ENCODE assay signal across 18 cellular contexts in the genomic region with DNA sequence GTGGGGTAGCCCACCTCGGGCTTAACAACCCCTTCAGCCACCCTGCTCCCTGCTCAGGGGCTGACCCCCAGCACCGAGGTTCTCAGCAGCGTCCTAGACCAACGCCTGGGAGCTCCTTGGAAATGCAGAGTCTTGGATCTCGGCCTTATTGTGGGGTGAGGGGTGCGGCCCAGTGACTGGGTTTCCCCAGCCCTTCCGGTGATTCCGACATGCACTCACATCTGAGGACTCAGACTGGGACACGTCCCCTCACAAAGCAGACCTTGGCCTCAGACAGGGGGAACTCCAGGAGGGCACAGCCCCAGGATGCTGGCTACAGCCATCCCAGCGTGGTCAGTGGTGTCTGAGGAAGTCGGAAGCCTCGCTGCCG.
DNase-seq lines count a peak whose midpoint lies in the region; ATAC-seq and TF ChIP-seq lines count a peak whose summit lies in the region.
"Had no signal": no experiment of that assay in that cellular context is flagged by ENCODE, and none has a peak within 500 bp of the region (broad histone marks: within the 10 kb centered on the region; RNA-seq: fewer than 3 reads in every experiment).

No MANE protein-coding gene starts in this region.

- intact Hi-C loops in colonic mucosa (cut with DNase I) = no loop called here

- H3K36me3 ChIP-seq in HUES6 (ENCODE audit: control insufficient read depth, insufficient read depth, low read length) (peaks cover 41% of the 10 kb centered on the region), colonic mucosa (no peaks in the 10 kb centered on the region), hepatocyte (replicated peaks; ENCODE audit: insufficient read depth, low read depth) (no peaks in the 10 kb centered on the region), subcutaneous abdominal adipose tissue (ENCODE audit: control insufficient read depth in 5 of 5, insufficient read depth in 5 of 5, low read length in 5 of 5) (peaks cover 0 to 80% (median 44%) of the 10 kb centered on the region in 5 donors)

- H3K27ac ChIP-seq in HUES6 (ENCODE audit: low read depth, low read length) (0 out of 2 replicates have a peak overlapping the region, but pooled peaks have one; percentile 9), colonic mucosa (peak overlapping the region; percentile 41), hepatocyte (peak overlapping the region; percentile 89), subcutaneous abdominal adipose tissue (ENCODE audit: low read depth, low read length) (peak overlapping the region; percentile 65)
- H3K27ac ChIP-seq: upper lobe of right lung had no signal

- no peak overlapping the region for H3K4me3 ChIP-seq in HUES6 (ENCODE audit: low read depth, low read length)
- H3K4me3 ChIP-seq in colonic mucosa = no peak overlapping the region
- no peak overlapping the region for H3K4me3 ChIP-seq in hepatocyte
- H3K4me3 ChIP-seq in subcutaneous abdominal adipose tissue (ENCODE audit: low read depth in 1 of 5, low read length in 5 of 5) = no peak overlapping the region
- H3K4me3 ChIP-seq: upper lobe of right lung had no signal

- H3K4me1 ChIP-seq in HUES6 (ENCODE audit: control insufficient read depth, insufficient read depth, low read length) (peaks cover 18% of the 10 kb centered on the region), colonic mucosa (no peaks in the 10 kb centered on the region), hepatocyte (ENCODE audit: insufficient read depth) (peaks cover 26% of the 10 kb centered on the region), subcutaneous abdominal adipose tissue (ENCODE audit: control insufficient read depth in 5 of 5, insufficient read depth in 5 of 5, low read length in 5 of 5) (peaks cover 0 to 36% (median 32%) of the 10 kb centered on the region in 5 donors)

- no peak for ATAC-seq in GM21529 (IDR thresholded peaks at IDR 0.05; ENCODE audit: unreplicated experiment)
- ATAC-seq: natural killer cell, T-helper 17 cell had no signal

- H2AFZ ChIP-seq in hepatocyte = no peak overlapping the region

- H3K79me2 ChIP-seq in hepatocyte = peaks cover 17% of the 10 kb centered on the region

- H3K9me2 ChIP-seq in hepatocyte (replicated peaks; ENCODE audit: insufficient read depth) = no peaks in the 10 kb centered on the region

- H3K9ac ChIP-seq in HUES6 (ENCODE audit: low read length) = no peak overlapping the region
- H3K9ac ChIP-seq in colonic mucosa (ENCODE audit: low read depth in 2 of 2, low read length in 2 of 2) = no peak overlapping the region
- no peak overlapping the region for H3K9ac ChIP-seq in subcutaneous abdominal adipose tissue (ENCODE audit: low read length in 5 of 5)

- WGBS in hepatocyte (ENCODE audit: low lambda C conversion rate, missing lambda C conversion rate) = 94% methylated on average over 13 of the region's 13 CpGs

- H4K20me1 ChIP-seq in hepatocyte (ENCODE audit: insufficient read depth, poor library complexity, severe bottlenecking) = peaks cover 30% of the 10 kb centered on the region

- no peaks in the 10 kb centered on the region for H3K27me3 ChIP-seq in HUES6 (ENCODE audit: control insufficient read depth, insufficient read depth, low read length)
- no peaks in the 10 kb centered on the region for H3K27me3 ChIP-seq in colonic mucosa
- no peaks in the 10 kb centered on the region for H3K27me3 ChIP-seq in hepatocyte
- no peaks in the 10 kb centered on the region for H3K27me3 ChIP-seq in subcutaneous abdominal adipose tissue (ENCODE audit: control insufficient read depth in 5 of 5, insufficient read depth in 4 of 5, low read length in 5 of 5)
- H3K27me3 ChIP-seq: upper lobe of right lung had no signal

- TF ChIP-seq CTCF in colonic mucosa (IDR thresholded peaks at IDR 0.05) (no peak), hepatocyte (IDR thresholded peaks at IDR 0.05; ENCODE audit: poor library complexity) (no peak)

- no peak for DNase-seq in colonic mucosa
- DNase-seq in hepatocyte (ENCODE audit: low spot score) = no peak
- no peak for DNase-seq in activated effector memory CD4-positive, alpha-beta T cell treated with Interleukin-2 at 50 U/mL for 16 hours
- no peak for DNase-seq in KG1 (lab: John Stamatoyannopoulos, UW)
- no peak for DNase-seq in NCI-H345 (lab: John Stamatoyannopoulos, UW)
- DNase-seq: activated CD4-positive, alpha-beta T cell treated with anti-CD3 and anti-CD28 coated beads for 1 hour; activated CD8-positive, alpha-beta memory T cell treated with anti-CD3 and anti-CD28 coated beads, Interleukin-2, amount 50 U/mL, for 4 hours; MM.1S; natural killer cell; NCI-H774; retina; stimulated activated CD4-positive, alpha-beta T cell treated with anti-CD3 and anti-CD28 coated beads, Interleukin-2, amount 100 ng/mL, for 48 hours; stimulated activated CD8-positive, alpha-beta memory T cell treated with anti-CD3 and anti-CD28 coated beads, Interleukin-4, amount 100 ng/mL, for 48 hours; T-helper 17 cell; upper lobe of right lung had no signal

- H3K4me2 ChIP-seq in hepatocyte = no peak overlapping the region

- H3K9me3 ChIP-seq in HUES6 (ENCODE audit: control insufficient read depth, insufficient read depth, low read depth, low read length) = no peaks in the 10 kb centered on the region
- no peaks in the 10 kb centered on the region for H3K9me3 ChIP-seq in colonic mucosa
- H3K9me3 ChIP-seq in hepatocyte (ENCODE audit: low read depth) = no peaks in the 10 kb centered on the region
- H3K9me3 ChIP-seq in subcutaneous abdominal adipose tissue (ENCODE audit: control insufficient read depth in 5 of 5, low read length in 5 of 5) = no peaks in the 10 kb centered on the region
- H3K9me3 ChIP-seq: upper lobe of right lung had no signal

Comparison
In these comparisons a context has a peak if more than half of its experiments do, and no peak if none do; other contexts are left out.
1. H3K27ac ChIP-seq: peak in every context shown above with its lines; median percentile 89 in hepatocyte; 65 in subcutaneous abdominal adipose tissue; 41 in colonic mucosa; 9 in HUES6.